26 cellular contexts compared by ENCODE assay signal in the genomic region with DNA sequence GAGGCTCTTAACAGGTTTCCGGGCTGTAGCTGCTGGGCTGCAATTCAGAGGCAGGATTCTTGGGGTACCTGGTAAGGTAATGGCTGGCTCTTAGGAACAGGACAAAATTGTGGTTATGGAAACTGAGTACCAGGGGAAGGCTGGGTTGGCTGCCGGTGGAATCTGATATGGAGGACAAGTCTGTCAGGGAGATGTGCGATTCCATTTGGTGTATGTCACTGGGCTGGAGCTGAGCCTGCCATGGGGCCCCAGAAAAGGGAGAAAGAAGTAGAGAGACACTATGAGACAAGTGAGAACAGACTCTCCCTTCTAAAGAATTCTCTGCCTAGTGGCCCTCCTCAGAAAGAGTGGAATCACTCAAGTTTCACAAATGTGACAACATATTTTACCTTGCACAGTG.
DNase-seq lines count a peak whose midpoint lies in the region; ATAC-seq, FAIRE-seq and TF ChIP-seq lines count a peak whose summit lies in the region.
"Had no signal": no experiment of that assay in that cellular context is flagged by ENCODE, and none has a peak within 500 bp of the region (broad histone marks: within the 10 kb centered on the region; RNA-seq: fewer than 3 reads in every experiment).

No MANE protein-coding gene starts in this region.

- H3K79me2 ChIP-seq in GM23338 (replicated peaks; ENCODE audit: insufficient read depth) (no peaks in the 10 kb centered on the region), astrocyte (ENCODE audit: insufficient read depth, low read length) (no peaks in the 10 kb centered on the region)

- H3K9me3 ChIP-seq in astrocyte (ENCODE audit: insufficient read depth, low read depth, low read length) (no peaks in the 10 kb centered on the region), iPS-20b (ENCODE audit: insufficient read depth, low read depth, low read length) (no peaks in the 10 kb centered on the region), tibial nerve (no peaks in the 10 kb centered on the region), body of pancreas (no peaks in the 10 kb centered on the region)
- H3K9me3 ChIP-seq: esophagus squamous epithelium, gastrocnemius medialis, left ventricle myocardium inferior, SJCRH30 had no signal

- peak overlapping the region; percentile 1; the same call in 1 of the 2 replicates for H3K27ac ChIP-seq in GM23338 (ENCODE audit: low read depth)
- no peak overlapping the region for H3K27ac ChIP-seq in astrocyte (ENCODE audit: low read depth, low read length)
- no peak overlapping the region for H3K27ac ChIP-seq in iPS-20b (ENCODE audit: low read length)
- no peak overlapping the region for H3K27ac ChIP-seq in tibial nerve
- H3K27ac ChIP-seq in substantia nigra (ENCODE audit: low read depth, low read length, poor library complexity, severe bottlenecking): no peak overlapping the region
- H3K27ac ChIP-seq in body of pancreas: peak overlapping the region in 2 of 4 donors; percentile 9 to 18
- H3K27ac ChIP-seq: esophagus squamous epithelium, gastrocnemius medialis, KMS-11, left ventricle myocardium inferior, SJCRH30 had no signal

- H4K20me1 ChIP-seq in GM23338 (replicated peaks; ENCODE audit: insufficient read depth) (no peaks in the 10 kb centered on the region), astrocyte (ENCODE audit: insufficient read depth, low read length) (no peaks in the 10 kb centered on the region)

- no peaks in the 10 kb centered on the region for H3K27me3 ChIP-seq in GM23338 (ENCODE audit: insufficient read depth)
- no peaks in the 10 kb centered on the region for H3K27me3 ChIP-seq in astrocyte (ENCODE audit: insufficient read depth, low read length)
- no peaks in the 10 kb centered on the region for H3K27me3 ChIP-seq in iPS-20b (ENCODE audit: insufficient read depth, low read length)
- H3K27me3 ChIP-seq in tibial nerve: no peaks in the 10 kb centered on the region
- H3K27me3 ChIP-seq in body of pancreas: no peaks in the 10 kb centered on the region
- H3K27me3 ChIP-seq: esophagus squamous epithelium, gastrocnemius medialis, SJCRH30 had no signal

- H3K4me2 ChIP-seq in GM23338 (peak overlapping the region; percentile 1; the same call in 1 of the 2 replicates), astrocyte (ENCODE audit: low read length) (no peak overlapping the region)
- H3K4me2 ChIP-seq: KMS-11 had no signal

- no peak for TF ChIP-seq EP300 in tibial nerve (IDR thresholded peaks at IDR 0.05)

- H3K4me3 ChIP-seq in GM23338 (no peak overlapping the region), astrocyte (ENCODE audit: insufficient read depth, low read depth, low read length) (no peak overlapping the region), iPS-20b (ENCODE audit: low read length) (0 out of 2 replicates have a peak overlapping the region, but pooled peaks have one; percentile 10), tibial nerve (no peak overlapping the region), body of pancreas (no peak overlapping the region)
- H3K4me3 ChIP-seq: esophagus squamous epithelium, gastrocnemius medialis, left ventricle myocardium inferior, SJCRH30 had no signal

- H3K9me3 Mint-ChIP-seq in GM23338 (no peaks in the 10 kb centered on the region; the same call in 2 of the 3 replicates), astrocyte (ENCODE audit: unreplicated experiment) (no peaks in the 10 kb centered on the region)

- peaks cover 13% of the 10 kb centered on the region; the same call in 1 of the 2 replicates for H3K9me2 ChIP-seq in GM23338 (ENCODE audit: insufficient read depth)

- H3K36me3 ChIP-seq in GM23338 (ENCODE audit: insufficient read depth): no peaks in the 10 kb centered on the region
- no peaks in the 10 kb centered on the region for H3K36me3 ChIP-seq in astrocyte (ENCODE audit: insufficient read depth, low read length)
- no peaks in the 10 kb centered on the region for H3K36me3 ChIP-seq in iPS-20b (ENCODE audit: insufficient read depth, low read depth, low read length)
- H3K36me3 ChIP-seq in tibial nerve: no peaks in the 10 kb centered on the region
- no peaks in the 10 kb centered on the region for H3K36me3 ChIP-seq in body of pancreas (replicated peaks in 1 of 2; ENCODE audit: insufficient read depth in 1 of 2, low read depth in 2 of 2)
- H3K36me3 ChIP-seq: esophagus squamous epithelium, gastrocnemius medialis, left ventricle myocardium inferior, SJCRH30 had no signal

- peaks cover 9% of the 10 kb centered on the region for H3K4me1 ChIP-seq in GM23338 (ENCODE audit: insufficient read depth)
- peaks cover 10% of the 10 kb centered on the region for H3K4me1 ChIP-seq in astrocyte (ENCODE audit: insufficient read depth, low read length)
- H3K4me1 ChIP-seq in iPS-20b (ENCODE audit: insufficient read depth, low read length): peaks cover 15% of the 10 kb centered on the region; the same call in 1 of the 2 replicates
- H3K4me1 ChIP-seq in tibial nerve: no peaks in the 10 kb centered on the region
- no peaks in the 10 kb centered on the region for H3K4me1 ChIP-seq in body of pancreas
- H3K4me1 ChIP-seq: esophagus squamous epithelium, gastrocnemius medialis had no signal

- no peak; the same call in 2 of the 3 replicates for ATAC-seq in GM23338
- ATAC-seq in body of pancreas: no peak
- ATAC-seq: activated CD8-positive, alpha-beta T cell treated with anti-CD3 and anti-CD28 coated beads, Interleukin-2, amount 10 ng/mL, durations not matched to agents 7 days and 5 days; activated naive CD4-positive, alpha-beta T cell treated with anti-CD3 and anti-CD28 coated beads, Interleukin-2, amount 50 U/mL, for 72 hours; gastrocnemius medialis; T-cell had no signal

- WGBS in tibial nerve, 2 donors: 77 to 92% methylated on average over 3 of the region's 3 CpGs
- 56 to 82% methylated on average over 3 of the region's 3 CpGs for WGBS in body of pancreas, 2 donors

- H3K27me3 Mint-ChIP-seq in GM23338 (ENCODE audit: insufficient read depth, low read depth, poor library complexity): peaks cover 2% of the 10 kb centered on the region
- peaks cover 2% of the 10 kb centered on the region for H3K27me3 Mint-ChIP-seq in astrocyte (ENCODE audit: low read depth, unreplicated experiment)

- DNase-seq in GM23338 (ENCODE audit: low spot score) (no peak), astrocyte (ENCODE audit: low read depth) (peak; percentile 14), retina (peak; percentile 18), tibial nerve (ENCODE audit: low spot score in 2 of 2) (no peak), substantia nigra (lab: John Stamatoyannopoulos, UW) (no peak), body of pancreas (no peak)
- DNase-seq: ACHN; activated CD8-positive, alpha-beta T cell treated with anti-CD3 and anti-CD28 coated beads, Interleukin-2, amount 10 ng/mL, durations not matched to agents 7 days and 5 days; anterior cingulate cortex; caudate nucleus; cortex of kidney; esophagus squamous epithelium; gastrocnemius medialis; HCEC 1CT; hypothalamus; left ventricle myocardium inferior; NCI-H1436; posterior cingulate gyrus; SJCRH30; stimulated activated naive CD4-positive, alpha-beta T cell treated with Interleukin-2 at 50 U/mL for 16 hours; T-cell had no signal

- H3K27ac Mint-ChIP-seq in GM23338 (peak overlapping the region; percentile 84), astrocyte (ENCODE audit: unreplicated experiment) (peak overlapping the region; percentile 49)
- H3K27ac Mint-ChIP-seq: activated CD8-positive, alpha-beta T cell treated with anti-CD3 and anti-CD28 coated beads, Interleukin-2, amount 10 ng/mL, durations not matched to agents 7 days and 5 days; activated naive CD4-positive, alpha-beta T cell treated with anti-CD3 and anti-CD28 coated beads, Interleukin-2, amount 50 U/mL, for 72 hours; natural killer cell treated with Interleukin-12 subunit alpha and Interleukin-12 subunit beta and Interleukin-15 and Interleukin-18, amount 100 ng/mL, for 72 hours; T-cell had no signal

- no peak for TF ChIP-seq CTCF in GM23338 (conservative IDR thresholded peaks at IDR 0.05; ENCODE audit: low read depth in 2 of 2)
- TF ChIP-seq CTCF in astrocyte (IDR thresholded peaks at IDR 0.05; ENCODE audit: insufficient read depth, low read depth, low read length): no peak
- TF ChIP-seq CTCF in tibial nerve (IDR thresholded peaks at IDR 0.05): no peak
- TF ChIP-seq CTCF in body of pancreas (IDR thresholded peaks at IDR 0.05): no peak

- no peak overlapping the region for H3K4me3 Mint-ChIP-seq in GM23338
- H3K4me3 Mint-ChIP-seq in astrocyte (ENCODE audit: unreplicated experiment): no peak overlapping the region
- H3K4me3 Mint-ChIP-seq: activated CD8-positive, alpha-beta T cell treated with anti-CD3 and anti-CD28 coated beads, Interleukin-2, amount 10 ng/mL, durations not matched to agents 7 days and 5 days; natural killer cell treated with Interleukin-12 subunit alpha and Interleukin-12 subunit beta and Interleukin-15 and Interleukin-18, amount 100 ng/mL, for 72 hours; T-cell had no signal

- FAIRE-seq in astrocyte (lab: Jason Lieb, UNC): no peak
- FAIRE-seq: G401.6 had no signal

- no peak overlapping the region for H3K9ac ChIP-seq in astrocyte (ENCODE audit: low read length)
- H3K9ac ChIP-seq in iPS-20b (ENCODE audit: low read depth, low read length): 0 out of 2 replicates have a peak overlapping the region, but pooled peaks have one; percentile 14
- H3K9ac ChIP-seq: KMS-11 had no signal

- no peaks in the 10 kb centered on the region for H3K36me3 Mint-ChIP-seq in GM23338 (ENCODE audit: low read depth)
- peaks cover 17% of the 10 kb centered on the region for H3K36me3 Mint-ChIP-seq in astrocyte (ENCODE audit: low read depth, unreplicated experiment)
- H3K36me3 Mint-ChIP-seq: activated naive CD4-positive, alpha-beta T cell treated with anti-CD3 and anti-CD28 coated beads, Interleukin-2, amount 50 U/mL, for 72 hours; natural killer cell treated with Interleukin-12 subunit alpha and Interleukin-12 subunit beta and Interleukin-15 and Interleukin-18, amount 100 ng/mL, for 72 hours; T-cell had no signal

- intact Hi-C loops in body of pancreas (cut with DNase I): no loop called here

- TF ChIP-seq POLR2A in tibial nerve (IDR thresholded peaks at IDR 0.05): no peak
- no peak for TF ChIP-seq POLR2A in body of pancreas (IDR thresholded peaks at IDR 0.05)

- H3K4me1 Mint-ChIP-seq in GM23338 (peaks cover 20% of the 10 kb centered on the region), astrocyte (ENCODE audit: low read depth, unreplicated experiment) (peaks cover 32% of the 10 kb centered on the region)
- H3K4me1 Mint-ChIP-seq: T-cell had no signal

- H3F3A ChIP-seq in GM23338 (replicated peaks; ENCODE audit: low read depth): no peaks in the 10 kb centered on the region

- H2AFZ ChIP-seq in GM23338 (no peak overlapping the region), astrocyte (ENCODE audit: low read depth, low read length) (no peak overlapping the region)

Comparison
In these comparisons a context has a peak if more than half of its experiments do, and no peak if none do; other contexts are left out.
1. DNase-seq: peak in astrocyte (single experiment) and retina (single experiment); none in GM23338 (single experiment), tibial nerve (0 of 2), substantia nigra (0 of 49) and body of pancreas (0 of 4).